19 cellular contexts compared by ENCODE assay signal in genomic region chr10:12980080-12980656, GRCh38. TPM values are rescaled to one million over a fixed set of nuclear protein-coding genes. Genes with fewer than 3 reads are reported as not detected.
DNase-seq lines count a peak whose midpoint lies in the region; ATAC-seq and TF ChIP-seq lines count a peak whose summit lies in the region.
"Had no signal": no experiment of that assay in that cellular context is flagged by ENCODE, and none has a peak within 500 bp of the region (broad histone marks: within the 10 kb centered on the region; RNA-seq: fewer than 3 reads in every experiment).

No MANE protein-coding gene starts in this region.

- H3F3A ChIP-seq in neural progenitor cell (ENCODE audit: low read depth), result no peaks in the 10 kb centered on the region

- CTCF ChIA-PET in Caco-2 (lab: Charles Lee), result no interaction called here

- no peak overlapping the region for H3K4me3 Mint-ChIP-seq in neural progenitor cell
- H3K4me3 Mint-ChIP-seq in endodermal cell, result no peak overlapping the region
- no peak overlapping the region for H3K4me3 Mint-ChIP-seq in Caco-2 (ENCODE audit: unreplicated experiment)
- H3K4me3 Mint-ChIP-seq: activated CD4-positive, alpha-beta T cell treated with anti-CD3 and anti-CD28 coated beads for 36 hours; CD8-positive, alpha-beta T cell; memory B cell had no signal

- H3K9ac ChIP-seq in BLaER1 (peak overlapping the region; percentile 28; the same call in 1 of the 2 replicates), neural progenitor cell (no peak overlapping the region), endodermal cell (ENCODE audit: extremely low read depth, low read length, poor library complexity, severe bottlenecking) (no peak overlapping the region)

- H3K4me2 ChIP-seq in BLaER1 (peak overlapping the region; percentile 88), neural progenitor cell (no peak overlapping the region)

- no peaks in the 10 kb centered on the region for H3K79me2 ChIP-seq in neural progenitor cell (ENCODE audit: low read depth)

- H2AFZ ChIP-seq in neural progenitor cell (replicated peaks), result peak overlapping the region; percentile 20

- H4K20me1 ChIP-seq in BLaER1 (no peaks in the 10 kb centered on the region), neural progenitor cell (ENCODE audit: low read depth) (no peaks in the 10 kb centered on the region)

- TF ChIP-seq CTCF in neural progenitor cell (IDR thresholded peaks at IDR 0.05), result no peak
- TF ChIP-seq CTCF in endodermal cell (conservative IDR thresholded peaks at IDR 0.05), result no peak
- TF ChIP-seq CTCF in Caco-2 (IDR thresholded peaks at IDR 0.05; ENCODE audit: insufficient read depth in 1 of 2, low read depth in 1 of 2, low read length in 1 of 2, severe bottlenecking in 1 of 2, unreplicated experiment in 1 of 2), result no peak
- TF ChIP-seq CTCF in GM13977 (IDR thresholded peaks at IDR 0.05; ENCODE audit: extremely low read depth, insufficient read depth, missing control alignments), result no peak

- POLR2A ChIA-PET in Caco-2 (lab: Charles Lee), result interaction anchor here (0.5 kb wide), 1 partner anchor 111 kb away, joined by 4 read pairs; no protein-coding TSS in a partner anchor

- intact Hi-C loops in Caco-2 (cut with micrococcal nuclease; ENCODE audit: unreplicated experiment), result no loop called here

- DNase-seq in NCI-H1092 (lab: John Stamatoyannopoulos, UW), result peak; percentile 49
- DNase-seq in neural progenitor cell (ENCODE audit: low spot score), result no peak
- DNase-seq in endodermal cell, result no peak
- DNase-seq in Caco-2, result no peak
- DNase-seq in GM13977 (ENCODE audit: low spot score), result no peak
- DNase-seq: activated CD4-positive, alpha-beta T cell treated with anti-CD3 and anti-CD28 coated beads for 36 hours; activated effector memory CD4-positive, alpha-beta T cell treated with Interleukin-2 at 50 U/mL for 16 hours; CD8-positive, alpha-beta T cell; erythroblast; gastrocnemius medialis; kidney glomerular epithelial cell; NCI-H1694 treated with DMSO at 0.1 percent for 48 hours; NCI-H524 treated with DMSO at 0.1 percent for 48 hours; substantia nigra had no signal

- H3K9me3 ChIP-seq in BLaER1 (peaks cover 14% of the 10 kb centered on the region), neural progenitor cell (ENCODE audit: low read depth) (no peaks in the 10 kb centered on the region), endodermal cell (ENCODE audit: control insufficient read depth, low read length) (peaks cover 8% of the 10 kb centered on the region), Caco-2 (no peaks in the 10 kb centered on the region)
- H3K9me3 ChIP-seq: gastrocnemius medialis had no signal

- peak overlapping the region; percentile 90 for H3K27ac Mint-ChIP-seq in neural progenitor cell
- H3K27ac Mint-ChIP-seq in endodermal cell, result no peak overlapping the region
- no peak overlapping the region for H3K27ac Mint-ChIP-seq in Caco-2 (ENCODE audit: unreplicated experiment)
- H3K27ac Mint-ChIP-seq: activated CD4-positive, alpha-beta T cell treated with anti-CD3 and anti-CD28 coated beads for 36 hours; CD8-positive, alpha-beta T cell; memory B cell had no signal

- in situ Hi-C loops in GM13977 (cut with MboI; ENCODE audit: low pct_unique_long_range_greater_than_20kb, low sequenced_read_pairs, unreplicated experiment), result no loop called here

- peaks cover 8% of the 10 kb centered on the region for H3K27me3 Mint-ChIP-seq in neural progenitor cell (ENCODE audit: insufficient read depth, low read depth)
- H3K27me3 Mint-ChIP-seq in endodermal cell (ENCODE audit: insufficient read depth), result peaks cover 6% of the 10 kb centered on the region
- H3K27me3 Mint-ChIP-seq in Caco-2 (ENCODE audit: insufficient read depth, unreplicated experiment), result no peaks in the 10 kb centered on the region

- ATAC-seq in SK-N-SH treated with all-trans-retinoic acid at 6 μM for 48 hours (peak; percentile 41; the same call in 2 of the 3 replicates), GM19324 (IDR thresholded peaks at IDR 0.05; ENCODE audit: low FRiP score, unreplicated experiment) (no peak)
- ATAC-seq: activated CD4-positive, alpha-beta T cell treated with anti-CD3 and anti-CD28 coated beads for 36 hours; CD8-positive, alpha-beta T cell; gastrocnemius medialis; Right ventricle myocardium inferior had no signal

- H3K4me1 Mint-ChIP-seq in neural progenitor cell (peaks cover 23% of the 10 kb centered on the region), endodermal cell (peaks cover 14% of the 10 kb centered on the region), Caco-2 (ENCODE audit: low read depth, unreplicated experiment) (peaks cover 8% of the 10 kb centered on the region)
- H3K4me1 Mint-ChIP-seq: memory B cell had no signal

- BruUV-seq in Caco-2 (replicated peaks; lab: Mats Ljungman, UMichigan), result no TSS peak

- H3K27ac ChIP-seq in BLaER1 (peak overlapping the region; percentile 23; the same call in 1 of the 2 replicates), neural progenitor cell (no peak overlapping the region), endodermal cell (ENCODE audit: low read depth, low read length) (no peak overlapping the region)
- H3K27ac ChIP-seq: gastrocnemius medialis had no signal

- no peaks in the 10 kb centered on the region for H3K36me3 Mint-ChIP-seq in neural progenitor cell
- H3K36me3 Mint-ChIP-seq in endodermal cell (ENCODE audit: low read depth), result peaks cover 6% of the 10 kb centered on the region
- peaks cover 2% of the 10 kb centered on the region for H3K36me3 Mint-ChIP-seq in Caco-2 (ENCODE audit: insufficient read depth, unreplicated experiment)
- H3K36me3 Mint-ChIP-seq: CD8-positive, alpha-beta T cell; memory B cell had no signal

- no peaks in the 10 kb centered on the region for H3K9me3 Mint-ChIP-seq in neural progenitor cell
- peaks cover 8% of the 10 kb centered on the region for H3K9me3 Mint-ChIP-seq in endodermal cell
- no peaks in the 10 kb centered on the region for H3K9me3 Mint-ChIP-seq in Caco-2 (ENCODE audit: unreplicated experiment)
- H3K9me3 Mint-ChIP-seq: memory B cell had no signal

- 75 to 80% methylated on average over 2 to 8 of the region's 8 CpGs for WGBS in endodermal cell (ENCODE audit: insufficient coverage in 1 of 2, insufficient read length in 1 of 2), 2 experiments

- H3K4me3 ChIP-seq in BLaER1 (peak overlapping the region; percentile 8; the same call in 1 of the 2 replicates), neural progenitor cell (no peak overlapping the region), endodermal cell (ENCODE audit: low read length) (no peak overlapping the region), Caco-2 (ENCODE audit: low read depth, low read length) (no peak overlapping the region)
- H3K4me3 ChIP-seq: gastrocnemius medialis had no signal

- H3K36me3 ChIP-seq in BLaER1 (no peaks in the 10 kb centered on the region), neural progenitor cell (no peaks in the 10 kb centered on the region), endodermal cell (ENCODE audit: control insufficient read depth, insufficient read depth, low read length) (no peaks in the 10 kb centered on the region), Caco-2 (ENCODE audit: control insufficient read depth, insufficient read depth, low read length) (no peaks in the 10 kb centered on the region)
- H3K36me3 ChIP-seq: gastrocnemius medialis had no signal

- no peaks in the 10 kb centered on the region for H3K27me3 ChIP-seq in BLaER1
- H3K27me3 ChIP-seq in neural progenitor cell, result no peaks in the 10 kb centered on the region
- H3K27me3 ChIP-seq in endodermal cell (ENCODE audit: control insufficient read depth, insufficient read depth, low read length, poor library complexity, severe bottlenecking), result no peaks in the 10 kb centered on the region
- no peaks in the 10 kb centered on the region for H3K27me3 ChIP-seq in Caco-2 (replicated peaks; ENCODE audit: control insufficient read depth, insufficient read depth, low read length)
- H3K27me3 ChIP-seq: gastrocnemius medialis had no signal

- H3K4me1 ChIP-seq in BLaER1 (peaks cover 32% of the 10 kb centered on the region), neural progenitor cell (no peaks in the 10 kb centered on the region), endodermal cell (ENCODE audit: control insufficient read depth, insufficient read depth, low read length) (peaks cover 3% of the 10 kb centered on the region), Caco-2 (peaks cover 3% of the 10 kb centered on the region; the same call in 1 of the 2 replicates)
- H3K4me1 ChIP-seq: gastrocnemius medialis had no signal

TF ChIP-seq in SK-N-SH treated with all-trans-retinoic acid at 6 μM for 48 hours, 23 proteins besides CTCF, POLR2A, EP300 and RAD21:
- TF ChIP-seq ZFP3 (CRISPR knock-in tag; IDR thresholded peaks at IDR 0.05), result no peak
- no peak for TF ChIP-seq OSR1 (CRISPR knock-in tag; IDR thresholded peaks at IDR 0.05)
- no peak for TF ChIP-seq ZNF565 (CRISPR knock-in tag; conservative IDR thresholded peaks at IDR 0.05; ENCODE audit: low read depth)
- TF ChIP-seq TCF4 (CRISPR knock-in tag; IDR thresholded peaks at IDR 0.05; ENCODE audit: borderline replicate concordance), result peak; percentile 67; the same call in 1 of the 2 replicates
- TF ChIP-seq ARNTL (CRISPR knock-in tag; IDR thresholded peaks at IDR 0.05; ENCODE audit: borderline replicate concordance, low read depth), result no peak
- no peak for TF ChIP-seq BACH2 (CRISPR knock-in tag; IDR thresholded peaks at IDR 0.05; ENCODE audit: borderline replicate concordance)
- TF ChIP-seq, protein P1, sequence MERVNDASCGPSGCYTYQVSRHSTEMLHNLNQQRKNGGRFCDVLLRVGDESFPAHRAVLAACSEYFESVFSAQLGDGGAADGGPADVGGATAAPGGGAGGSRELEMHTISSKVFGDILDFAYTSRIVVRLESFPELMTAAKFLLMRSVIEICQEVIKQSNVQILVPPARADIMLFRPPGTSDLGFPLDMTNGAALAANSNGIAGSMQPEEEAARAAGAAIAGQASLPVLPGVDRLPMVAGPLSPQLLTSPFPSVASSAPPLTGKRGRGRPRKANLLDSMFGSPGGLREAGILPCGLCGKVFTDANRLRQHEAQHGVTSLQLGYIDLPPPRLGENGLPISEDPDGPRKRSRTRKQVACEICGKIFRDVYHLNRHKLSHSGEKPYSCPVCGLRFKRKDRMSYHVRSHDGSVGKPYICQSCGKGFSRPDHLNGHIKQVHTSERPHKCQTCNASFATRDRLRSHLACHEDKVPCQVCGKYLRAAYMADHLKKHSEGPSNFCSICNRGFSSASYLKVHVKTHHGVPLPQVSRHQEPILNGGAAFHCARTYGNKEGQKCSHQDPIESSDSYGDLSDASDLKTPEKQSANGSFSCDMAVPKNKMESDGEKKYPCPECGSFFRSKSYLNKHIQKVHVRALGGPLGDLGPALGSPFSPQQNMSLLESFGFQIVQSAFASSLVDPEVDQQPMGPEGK (CRISPR knock-in tag; IDR thresholded peaks at IDR 0.05; ENCODE audit: borderline replicate concordance), result no peak

RNA-seq across cellular contexts. Expression of gene CCDC3, which starts 21.3 kb away (rescaled TPM):
- total RNA-seq in neural progenitor cell (ENCODE audit: low replicate concordance) (0.87 TPM in 1 of 2 replicates, not detected in the other), endodermal cell (10 to 100 TPM in 1 of 2 donors, 1 to 10 TPM in 1; 4.6 to 12.3 TPM), Caco-2 (2022) (1.9 and 3.2 TPM in 2 replicates)
- 4.0 TPM for polyA plus RNA-seq in endodermal cell (2013, experiment 1 of 2)
- 4.0 TPM for polyA plus RNA-seq in endodermal cell (2013, experiment 2 of 2)
- total RNA-seq: CD8-positive, alpha-beta T cell had no signal
